20 cellular contexts compared by ENCODE assay signal in genomic region chr4:100841911-100842310, GRCh38.
"Had no signal": no experiment of that assay in that cellular context is flagged by ENCODE, and none has a peak within 500 bp of the region (broad histone marks: within the 10 kb centered on the region; RNA-seq: fewer than 3 reads in every experiment).

No MANE protein-coding gene starts in this region.

- H3K4me3 Mint-ChIP-seq: activated CD4-positive, alpha-beta memory T cell treated with anti-CD3 and anti-CD28 coated beads for 36 hours; activated CD4-positive, alpha-beta T cell treated with anti-CD3 and anti-CD28 coated beads for 36 hours; activated CD8-positive, alpha-beta memory T cell treated with anti-CD3 and anti-CD28 coated beads, Interleukin-2, amount 10 ng/mL, durations not matched to agents 7 days and 5 days; activated naive CD4-positive, alpha-beta T cell treated with anti-CD3 and anti-CD28 coated beads, Interleukin-2, amount 50 U/mL, for 24 hours; brain; central memory CD8-positive, alpha-beta T cell; mesothelial cell of epicardium; neural crest cell; stimulated activated effector memory CD8-positive, alpha-beta T cell treated with anti-CD3 and anti-CD28 coated beads, Interleukin-12 subunit alpha, Interleukin-12 subunit beta, amount 100 ng/mL, for 72 hours had no signal

- H3K4me1 ChIP-seq: adrenal gland had no signal

- H3K36me3 ChIP-seq: adrenal gland had no signal

- H3K27me3 Mint-ChIP-seq: activated CD8-positive, alpha-beta memory T cell treated with anti-CD3 and anti-CD28 coated beads, Interleukin-2, amount 10 ng/mL, durations not matched to agents 7 days and 5 days had no signal

- H3K27ac ChIP-seq: adrenal gland, VCaP had no signal

- H3K36me3 Mint-ChIP-seq: activated CD4-positive, alpha-beta memory T cell treated with anti-CD3 and anti-CD28 coated beads for 36 hours; brain; mesothelial cell of epicardium; stimulated activated effector memory CD8-positive, alpha-beta T cell treated with anti-CD3 and anti-CD28 coated beads, Interleukin-12 subunit alpha, Interleukin-12 subunit beta, amount 100 ng/mL, for 72 hours had no signal

- H3K27me3 ChIP-seq: adrenal gland had no signal

- ATAC-seq: activated CD4-positive, alpha-beta T cell treated with anti-CD3 and anti-CD28 coated beads for 36 hours; activated CD8-positive, alpha-beta memory T cell treated with anti-CD3 and anti-CD28 coated beads, Interleukin-2, amount 10 ng/mL, durations not matched to agents 7 days and 5 days; SK-N-SH treated with all-trans-retinoic acid at 6 μM for 48 hours; stimulated activated effector memory CD8-positive, alpha-beta T cell treated with anti-CD3 and anti-CD28 coated beads, Interleukin-12 subunit alpha, Interleukin-12 subunit beta, amount 100 ng/mL, for 72 hours had no signal

- FAIRE-seq: endothelial cell of umbilical vein had no signal

- H3K4me1 Mint-ChIP-seq: activated CD4-positive, alpha-beta T cell treated with anti-CD3 and anti-CD28 coated beads for 36 hours; activated naive CD4-positive, alpha-beta T cell treated with anti-CD3 and anti-CD28 coated beads, Interleukin-2, amount 50 U/mL, for 24 hours; central memory CD8-positive, alpha-beta T cell; mesothelial cell of epicardium; stimulated activated effector memory CD8-positive, alpha-beta T cell treated with anti-CD3 and anti-CD28 coated beads, Interleukin-12 subunit alpha, Interleukin-12 subunit beta, amount 100 ng/mL, for 72 hours had no signal

- H3K4me3 ChIP-seq: adrenal gland had no signal

- DNase-seq: activated CD4-positive, alpha-beta memory T cell treated with anti-CD3 and anti-CD28 coated beads for 36 hours; activated CD4-positive, alpha-beta T cell treated with anti-CD3 and anti-CD28 coated beads for 36 hours; activated CD8-positive, alpha-beta memory T cell treated with anti-CD3 and anti-CD28 coated beads, Interleukin-2, amount 10 ng/mL, durations not matched to agents 7 days and 5 days; activated effector memory CD4-positive, alpha-beta T cell treated with anti-CD3 and anti-CD28 coated beads, Interleukin-2, amount 50 U/mL, for 16 hours; activated T-cell treated with anti-CD3 and anti-CD28 coated beads, Interleukin-2, amount 50 U/mL, for 48 hours; adrenal gland; effector CD8-positive, alpha-beta T cell; hypothalamus; stimulated activated CD4-positive, alpha-beta T cell treated with anti-CD3 and anti-CD28 coated beads, Interleukin-12 subunit alpha, Interleukin-12 subunit beta, amount 100 ng/mL, for 4 hours; stimulated activated CD4-positive, alpha-beta T cell treated with anti-CD3 and anti-CD28 coated beads, Interleukin-2, amount 100 ng/mL, for 24 hours; T-helper 1 cell had no signal

- H3K9me3 ChIP-seq: adrenal gland had no signal

- H3K9me3 Mint-ChIP-seq: activated CD4-positive, alpha-beta memory T cell treated with anti-CD3 and anti-CD28 coated beads for 36 hours; activated naive CD4-positive, alpha-beta T cell treated with anti-CD3 and anti-CD28 coated beads, Interleukin-2, amount 50 U/mL, for 24 hours; central memory CD8-positive, alpha-beta T cell; mesothelial cell of epicardium had no signal

- H3K27ac Mint-ChIP-seq: activated CD4-positive, alpha-beta memory T cell treated with anti-CD3 and anti-CD28 coated beads for 36 hours; activated CD4-positive, alpha-beta T cell treated with anti-CD3 and anti-CD28 coated beads for 36 hours; activated CD8-positive, alpha-beta memory T cell treated with anti-CD3 and anti-CD28 coated beads, Interleukin-2, amount 10 ng/mL, durations not matched to agents 7 days and 5 days; activated naive CD4-positive, alpha-beta T cell treated with anti-CD3 and anti-CD28 coated beads, Interleukin-2, amount 50 U/mL, for 24 hours; brain; mesothelial cell of epicardium; stimulated activated effector memory CD8-positive, alpha-beta T cell treated with anti-CD3 and anti-CD28 coated beads, Interleukin-12 subunit alpha, Interleukin-12 subunit beta, amount 100 ng/mL, for 72 hours had no signal
